15 cellular contexts compared by ENCODE assay signal in genomic region chr3:123158899-123159390, GRCh38. TPM values are rescaled to one million over a fixed set of nuclear protein-coding genes. Genes with fewer than 3 reads are reported as not detected.
DNase-seq lines count a peak whose midpoint lies in the region; ATAC-seq, FAIRE-seq and TF ChIP-seq lines count a peak whose summit lies in the region.
"Had no signal": no experiment of that assay in that cellular context is flagged by ENCODE, and none has a peak within 500 bp of the region (broad histone marks: within the 10 kb centered on the region; RNA-seq: fewer than 3 reads in every experiment).

No MANE protein-coding gene starts in this region.

- no peaks in the 10 kb centered on the region for H3F3A ChIP-seq in SK-N-SH (replicated peaks; ENCODE audit: insufficient read depth)

- intact Hi-C loops in body of pancreas (cut with DNase I) (no loop called here), pancreas (cut with DNase I) (no loop called here)

- H3K36me3 ChIP-seq in SK-N-SH (replicated peaks in 1 of 2; ENCODE audit: control insufficient read depth in 1 of 2, insufficient read depth in 2 of 2, low read length in 1 of 2) (peaks cover 24 to 35% of the 10 kb centered on the region in 2 experiments), body of pancreas (replicated peaks in 1 of 2; ENCODE audit: insufficient read depth in 1 of 2, low read depth in 2 of 2) (peaks cover 0 to 9% of the 10 kb centered on the region in 2 donors), pancreas (peaks cover 0 to 29% (median 0%) of the 10 kb centered on the region in 3 donors)

- no peaks in the 10 kb centered on the region for H4K20me1 ChIP-seq in SK-N-SH (ENCODE audit: insufficient read depth)

- no peak overlapping the region for H2AFZ ChIP-seq in SK-N-SH (ENCODE audit: low read depth)

- H3K9me3 ChIP-seq in SK-N-SH (no peaks in the 10 kb centered on the region), body of pancreas (no peaks in the 10 kb centered on the region), pancreas (no peaks in the 10 kb centered on the region)

- H3K9ac ChIP-seq in SK-N-SH = no peak overlapping the region

- 94% methylated on average over 9 of the region's 10 CpGs for WGBS in SK-N-SH (ENCODE audit: low lambda C conversion rate)
- 95 to 97% methylated on average over 10 of the region's 10 CpGs for WGBS in body of pancreas, 2 donors
- WGBS in pancreas, 2 donors = 97 to 100% methylated on average over 10 of the region's 10 CpGs

- peak; percentile 38 for DNase-seq in activated CD8-positive, alpha-beta memory T cell treated with anti-CD3 and anti-CD28 coated beads for 24 hours
- no peak for DNase-seq in activated CD8-positive, alpha-beta memory T cell treated with anti-CD3 and anti-CD28 coated beads, Interleukin-2, amount 50 U/mL, for 48 hours
- DNase-seq in SK-N-SH (peak; percentile 71), body of pancreas (no peak), pancreas (no peak), mesenteric fat pad (ENCODE audit: low spot score) (no peak)
- DNase-seq in effector CD8-positive, alpha-beta T cell (lab: John Stamatoyannopoulos, UW) = no peak
- no peak for DNase-seq in activated CD4-positive, CD25-positive, alpha-beta regulatory T cell treated with anti-CD3 and anti-CD28 coated beads, Interleukin-2, amount 50 U/mL, for 72 hours
- DNase-seq: 8988T; C1 segment of cervical spinal cord; Calu3; CD4-positive, alpha-beta T cell; DMS 273 treated with DMSO at 0.1 percent for 48 hours had no signal

- H3K27me3 ChIP-seq in SK-N-SH (ENCODE audit: insufficient read depth) (no peaks in the 10 kb centered on the region), body of pancreas (no peaks in the 10 kb centered on the region), pancreas (no peaks in the 10 kb centered on the region)

- peaks cover 0 to 16% of the 10 kb centered on the region in 2 experiments; a peak in 1 of 4 replicates for H3K4me1 ChIP-seq in SK-N-SH (ENCODE audit: control insufficient read depth in 1 of 2, insufficient read depth in 2 of 2, low read depth in 1 of 2, low read length in 1 of 2)
- H3K4me1 ChIP-seq in body of pancreas = peaks cover 57% of the 10 kb centered on the region
- H3K4me1 ChIP-seq in pancreas = peaks cover 8 to 12% (median 10%) of the 10 kb centered on the region in 3 donors

- TF ChIP-seq CTCF in SK-N-SH (IDR thresholded peaks at IDR 0.05) (no peak), body of pancreas (IDR thresholded peaks at IDR 0.05) (no peak), pancreas (IDR thresholded peaks at IDR 0.05) (no peak)

- H3K9me2 ChIP-seq in SK-N-SH = no peaks in the 10 kb centered on the region

- POLR2A ChIA-PET in SK-N-SH (lab: Yijun Ruan, JAX) = interaction anchor here (0.8 kb wide), 1 partner anchor 13 kb away, joined by 3 read pairs; no protein-coding TSS in a partner anchor

- no peak; the same call in 1 of the 2 replicates for TF ChIP-seq RAD21 in SK-N-SH (IDR thresholded peaks at IDR 0.05; ENCODE audit: low read length)

- H3K27ac ChIP-seq in SK-N-SH (ENCODE audit: low read depth in 2 of 2, low read length in 1 of 2) = no peak overlapping the region
- peak overlapping the region; percentile 61 to 82 (median 70) for H3K27ac ChIP-seq in body of pancreas
- peak overlapping the region; percentile 48 to 69 (median 60) for H3K27ac ChIP-seq in pancreas

- no peak for TF ChIP-seq POLR2A in body of pancreas (IDR thresholded peaks at IDR 0.05)

- H3K4me2 ChIP-seq in SK-N-SH = no peak overlapping the region

- ATAC-seq in body of pancreas = no peak
- no peak for ATAC-seq in pancreas
- ATAC-seq: HCT116 had no signal

- no peak for FAIRE-seq in pancreas (lab: Jason Lieb, UNC)
- FAIRE-seq: GM18507 had no signal

- H3K79me2 ChIP-seq in SK-N-SH (ENCODE audit: insufficient read depth) = no peaks in the 10 kb centered on the region

- peak in 1 of 2 experiments; percentile 34; a peak in 1 of 4 replicates for TF ChIP-seq EP300 in SK-N-SH (IDR thresholded peaks at IDR 0.05; ENCODE audit: borderline replicate concordance in 1 of 2, low read depth in 1 of 2, low read length in 1 of 2)

- CTCF ChIA-PET in SK-N-SH (lab: Yijun Ruan, JAX) = interaction anchor here (0.8 to 1.2 kb wide), 3 partner anchors 128 to 242 kb away, joined by 3 read pairs; no protein-coding TSS in a partner anchor

- H3K4me3 ChIP-seq in SK-N-SH (ENCODE audit: low read depth in 2 of 2, low read length in 1 of 2) (no peak overlapping the region), body of pancreas (no peak overlapping the region), pancreas (no peak overlapping the region)

TF ChIP-seq in SK-N-SH, 30 proteins besides CTCF, POLR2A, EP300 and RAD21:
- peak; percentile 79 for TF ChIP-seq RCOR1 (IDR thresholded peaks at IDR 0.05; ENCODE audit: low read length)
- no peak for TF ChIP-seq FOXJ3 (CRISPR knock-in tag; IDR thresholded peaks at IDR 0.05)

RNA-seq across cellular contexts. Expression of gene SEC22A, which starts 42.8 kb away (rescaled TPM):
- polyA plus RNA-seq in SK-N-SH (2012; rRNA removed) (13.0 and 17.4 TPM in 2 replicates), pancreas (10 to 100 TPM in 1 of 2 donors, 1 to 10 TPM in 1; 3.3 to 12.5 TPM)
- 14.5 and 17.3 TPM in 2 replicates for polyA plus RNA-seq in SK-N-SH (2012; cell fraction: cytosol; rRNA removed)
- 6.0 and 14.5 TPM in 2 replicates for polyA plus RNA-seq in SK-N-SH (2012; cell fraction: nucleus; rRNA removed)
- total RNA-seq in body of pancreas (10 to 100 TPM; 16.5 to 18.4 TPM), pancreas (10 to 100 TPM in 1 of 6 donors, 1 to 10 TPM in 5; 5.2 to 11.3 (median 7.2) TPM), mesenteric fat pad (11.4 TPM)

Comparison
In these comparisons a context has a peak if more than half of its experiments do, and no peak if none do; other contexts are left out.
1. DNase-seq: peak in activated CD8-positive, alpha-beta memory T cell treated with anti-CD3 and anti-CD28 coated beads for 24 hours (single experiment) and SK-N-SH (single experiment); none in activated CD8-positive, alpha-beta memory T cell treated with anti-CD3 and anti-CD28 coated beads, Interleukin-2, amount 50 U/mL, for 48 hours (single experiment), body of pancreas (0 of 4), pancreas (0 of 6), mesenteric fat pad (single experiment), effector CD8-positive, alpha-beta T cell (single experiment) and activated CD4-positive, CD25-positive, alpha-beta regulatory T cell treated with anti-CD3 and anti-CD28 coated beads, Interleukin-2, amount 50 U/mL, for 72 hours (single experiment).
2. H3K27ac ChIP-seq: peak in body of pancreas (4 of 4) and pancreas (4 of 4); none in SK-N-SH (0 of 2).